In genomic region chr13:111114362-111115050, GRCh38 we compare ENCODE assay signal across 8 cellular contexts. TPM values are rescaled to one million over a fixed set of nuclear protein-coding genes. Genes with fewer than 3 reads are reported as not detected.
DNase-seq lines count a peak whose midpoint lies in the region; ATAC-seq and TF ChIP-seq lines count a peak whose summit lies in the region.

No MANE protein-coding gene starts in this region.

- CTCF ChIA-PET in activated CD4-positive, alpha-beta T cell treated with anti-CD3 and anti-CD28 coated beads, Interleukin-2, amount 10 ng/mL, durations not matched to agents 7 days and 5 days (lab: Charles Lee): interaction anchor here (2.2 kb wide), 1 partner anchor 47 kb away, joined by 5 read pairs; no protein-coding TSS in a partner anchor

- POLR2A ChIA-PET in activated CD4-positive, alpha-beta T cell treated with anti-CD3 and anti-CD28 coated beads, Interleukin-2, amount 10 ng/mL, durations not matched to agents 7 days and 5 days (lab: Charles Lee): no interaction called here

- H3K27ac Mint-ChIP-seq in activated CD4-positive, alpha-beta T cell treated with anti-CD3 and anti-CD28 coated beads, Interleukin-2, amount 10 ng/mL, durations not matched to agents 7 days and 5 days: peak overlapping the region; percentile 68
- peak overlapping the region; percentile 92 for H3K27ac Mint-ChIP-seq in type B pancreatic cell

- ATAC-seq in esophagus mucosa: peak; percentile 57

- H3K36me3 Mint-ChIP-seq in activated CD4-positive, alpha-beta T cell treated with anti-CD3 and anti-CD28 coated beads, Interleukin-2, amount 10 ng/mL, durations not matched to agents 7 days and 5 days (ENCODE audit: low read depth): peaks cover 5% of the 10 kb centered on the region
- H3K36me3 Mint-ChIP-seq in type B pancreatic cell: peaks cover 5% of the 10 kb centered on the region

- H3K4me1 Mint-ChIP-seq in activated CD4-positive, alpha-beta T cell treated with anti-CD3 and anti-CD28 coated beads, Interleukin-2, amount 10 ng/mL, durations not matched to agents 7 days and 5 days: peaks cover 14% of the 10 kb centered on the region
- H3K4me1 Mint-ChIP-seq in type B pancreatic cell (ENCODE audit: unreplicated experiment): peaks cover 29% of the 10 kb centered on the region

- no peaks in the 10 kb centered on the region for H3K9me3 Mint-ChIP-seq in activated CD4-positive, alpha-beta T cell treated with anti-CD3 and anti-CD28 coated beads, Interleukin-2, amount 10 ng/mL, durations not matched to agents 7 days and 5 days
- H3K9me3 Mint-ChIP-seq in type B pancreatic cell: no peaks in the 10 kb centered on the region

- peaks cover 85% of the 10 kb centered on the region for H3K27me3 Mint-ChIP-seq in activated CD4-positive, alpha-beta T cell treated with anti-CD3 and anti-CD28 coated beads, Interleukin-2, amount 10 ng/mL, durations not matched to agents 7 days and 5 days
- peaks cover 67% of the 10 kb centered on the region for H3K27me3 Mint-ChIP-seq in type B pancreatic cell

- peak overlapping the region; percentile 79 for H3K4me3 Mint-ChIP-seq in activated CD4-positive, alpha-beta T cell treated with anti-CD3 and anti-CD28 coated beads, Interleukin-2, amount 10 ng/mL, durations not matched to agents 7 days and 5 days
- peak overlapping the region; percentile 95 for H3K4me3 Mint-ChIP-seq in type B pancreatic cell

- peak overlapping the region; percentile 56 for H3K4me3 ChIP-seq in HFF-Myc (replicated peaks; ENCODE audit: low read depth, low read length)

- TF ChIP-seq CTCF in HFF-Myc (IDR thresholded peaks at IDR 0.05; ENCODE audit: low read depth, low read length, missing control alignments): no peak
- TF ChIP-seq CTCF in type B pancreatic cell (conservative IDR thresholded peaks at IDR 0.05): peak; percentile 13

- peak; percentile 78 for DNase-seq in DMS79 treated with DMSO at 0.1 percent for 48 hours (lab: John Stamatoyannopoulos, UW)
- DNase-seq in HFF-Myc (ENCODE audit: extremely low read depth, low read depth): no peak
- DNase-seq in activated CD4-positive, alpha-beta T cell treated with anti-CD3 and anti-CD28 coated beads, Interleukin-2, amount 10 ng/mL, durations not matched to agents 7 days and 5 days: peak; percentile 20
- DNase-seq in mucosa of gallbladder (ENCODE audit: low spot score): peak; percentile 26
- no peak for DNase-seq in type B pancreatic cell (ENCODE audit: extremely low spot score, unreplicated experiment)
- no peak for DNase-seq in NK-92 treated with Interleukin-12 subunit alpha and Interleukin-12 subunit beta, amount 100 ng/mL, for 24 hours (lab: John Stamatoyannopoulos, UW)
- DNase-seq in NCI-H446 (lab: John Stamatoyannopoulos, UW): no peak

RNA-seq across cellular contexts. Expression of gene ARHGEF7, which starts 0.6 kb away (rescaled TPM):
- total RNA-seq in activated CD4-positive, alpha-beta T cell treated with anti-CD3 and anti-CD28 coated beads, Interleukin-2, amount 10 ng/mL, durations not matched to agents 7 days and 5 days: 10 to 100 TPM; 64.5 to 72.2 TPM
- 25.6 TPM for total RNA-seq in esophagus mucosa
- 70.7 TPM for total RNA-seq in mucosa of gallbladder
- total RNA-seq in type B pancreatic cell (ENCODE audit: low replicate concordance): 103 and 109 TPM in 2 replicates

Comparison
In these comparisons a context has a peak if more than half of its experiments do, and no peak if none do; other contexts are left out.
1. DNase-seq: peak in DMS79 treated with DMSO at 0.1 percent for 48 hours (single experiment), activated CD4-positive, alpha-beta T cell treated with anti-CD3 and anti-CD28 coated beads, Interleukin-2, amount 10 ng/mL, durations not matched to agents 7 days and 5 days (single experiment) and mucosa of gallbladder (single experiment); none in HFF-Myc (single experiment), type B pancreatic cell (single experiment), NK-92 treated with Interleukin-12 subunit alpha and Interleukin-12 subunit beta, amount 100 ng/mL, for 24 hours (single experiment) and NCI-H446 (0 of 2).